9 cellular contexts compared by ENCODE assay signal in genomic region chr4:189096108-189096507, GRCh38.
"Had no signal": no experiment of that assay in that cellular context is flagged by ENCODE, and none has a peak within 500 bp of the region (broad histone marks: within the 10 kb centered on the region; RNA-seq: fewer than 3 reads in every experiment).

No MANE protein-coding gene starts in this region.

- H3K4me3 ChIP-seq: GM23248, HAP-1, K562 had no signal

- H3K9me3 ChIP-seq: HAP-1 had no signal

- H2AFZ ChIP-seq: GM23248 had no signal

- H3K27ac Mint-ChIP-seq: HFFc6 had no signal

- H3K36me3 ChIP-seq: HAP-1 had no signal

- DNase-seq: GM23248, GOT3, HFFc6, KG1 had no signal

- ATAC-seq: HepG2 had no signal

- H3K9me3 Mint-ChIP-seq: HFFc6 had no signal

- H3K4me3 Mint-ChIP-seq: HFFc6 had no signal

- H3K9ac ChIP-seq: GM23248 had no signal

- H3K27ac ChIP-seq: GM23248, HL-60 had no signal

- FAIRE-seq: H54, HepG2, K562 had no signal
